Comparison of ENCODE assay signal across 1 cellular context in the genomic region with DNA sequence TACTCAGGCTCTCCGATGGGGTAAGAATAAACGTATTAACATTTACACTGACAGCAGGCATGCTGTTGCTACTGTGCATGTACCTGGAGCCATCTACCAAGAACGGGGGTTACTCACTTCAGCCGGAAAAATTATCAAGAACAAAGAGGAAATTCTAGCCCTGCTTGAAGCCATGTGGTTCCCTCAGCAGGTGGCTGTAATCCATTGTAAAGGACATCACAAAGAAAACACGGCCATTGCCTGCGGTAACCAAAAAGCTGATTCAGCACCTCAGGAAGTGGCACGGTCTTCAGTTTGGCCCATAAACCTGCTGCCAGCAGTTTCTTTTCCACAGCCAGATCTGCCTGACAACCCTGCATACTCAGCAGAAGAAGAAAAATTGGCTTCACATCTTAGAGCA.
TF ChIP-seq lines count a peak whose summit lies in the region.

No MANE protein-coding gene starts in this region.

TF ChIP-seq in GM23338, 12 proteins besides CTCF, POLR2A, EP300 and RAD21 (continued from another document):
- TF ChIP-seq, protein P1, sequence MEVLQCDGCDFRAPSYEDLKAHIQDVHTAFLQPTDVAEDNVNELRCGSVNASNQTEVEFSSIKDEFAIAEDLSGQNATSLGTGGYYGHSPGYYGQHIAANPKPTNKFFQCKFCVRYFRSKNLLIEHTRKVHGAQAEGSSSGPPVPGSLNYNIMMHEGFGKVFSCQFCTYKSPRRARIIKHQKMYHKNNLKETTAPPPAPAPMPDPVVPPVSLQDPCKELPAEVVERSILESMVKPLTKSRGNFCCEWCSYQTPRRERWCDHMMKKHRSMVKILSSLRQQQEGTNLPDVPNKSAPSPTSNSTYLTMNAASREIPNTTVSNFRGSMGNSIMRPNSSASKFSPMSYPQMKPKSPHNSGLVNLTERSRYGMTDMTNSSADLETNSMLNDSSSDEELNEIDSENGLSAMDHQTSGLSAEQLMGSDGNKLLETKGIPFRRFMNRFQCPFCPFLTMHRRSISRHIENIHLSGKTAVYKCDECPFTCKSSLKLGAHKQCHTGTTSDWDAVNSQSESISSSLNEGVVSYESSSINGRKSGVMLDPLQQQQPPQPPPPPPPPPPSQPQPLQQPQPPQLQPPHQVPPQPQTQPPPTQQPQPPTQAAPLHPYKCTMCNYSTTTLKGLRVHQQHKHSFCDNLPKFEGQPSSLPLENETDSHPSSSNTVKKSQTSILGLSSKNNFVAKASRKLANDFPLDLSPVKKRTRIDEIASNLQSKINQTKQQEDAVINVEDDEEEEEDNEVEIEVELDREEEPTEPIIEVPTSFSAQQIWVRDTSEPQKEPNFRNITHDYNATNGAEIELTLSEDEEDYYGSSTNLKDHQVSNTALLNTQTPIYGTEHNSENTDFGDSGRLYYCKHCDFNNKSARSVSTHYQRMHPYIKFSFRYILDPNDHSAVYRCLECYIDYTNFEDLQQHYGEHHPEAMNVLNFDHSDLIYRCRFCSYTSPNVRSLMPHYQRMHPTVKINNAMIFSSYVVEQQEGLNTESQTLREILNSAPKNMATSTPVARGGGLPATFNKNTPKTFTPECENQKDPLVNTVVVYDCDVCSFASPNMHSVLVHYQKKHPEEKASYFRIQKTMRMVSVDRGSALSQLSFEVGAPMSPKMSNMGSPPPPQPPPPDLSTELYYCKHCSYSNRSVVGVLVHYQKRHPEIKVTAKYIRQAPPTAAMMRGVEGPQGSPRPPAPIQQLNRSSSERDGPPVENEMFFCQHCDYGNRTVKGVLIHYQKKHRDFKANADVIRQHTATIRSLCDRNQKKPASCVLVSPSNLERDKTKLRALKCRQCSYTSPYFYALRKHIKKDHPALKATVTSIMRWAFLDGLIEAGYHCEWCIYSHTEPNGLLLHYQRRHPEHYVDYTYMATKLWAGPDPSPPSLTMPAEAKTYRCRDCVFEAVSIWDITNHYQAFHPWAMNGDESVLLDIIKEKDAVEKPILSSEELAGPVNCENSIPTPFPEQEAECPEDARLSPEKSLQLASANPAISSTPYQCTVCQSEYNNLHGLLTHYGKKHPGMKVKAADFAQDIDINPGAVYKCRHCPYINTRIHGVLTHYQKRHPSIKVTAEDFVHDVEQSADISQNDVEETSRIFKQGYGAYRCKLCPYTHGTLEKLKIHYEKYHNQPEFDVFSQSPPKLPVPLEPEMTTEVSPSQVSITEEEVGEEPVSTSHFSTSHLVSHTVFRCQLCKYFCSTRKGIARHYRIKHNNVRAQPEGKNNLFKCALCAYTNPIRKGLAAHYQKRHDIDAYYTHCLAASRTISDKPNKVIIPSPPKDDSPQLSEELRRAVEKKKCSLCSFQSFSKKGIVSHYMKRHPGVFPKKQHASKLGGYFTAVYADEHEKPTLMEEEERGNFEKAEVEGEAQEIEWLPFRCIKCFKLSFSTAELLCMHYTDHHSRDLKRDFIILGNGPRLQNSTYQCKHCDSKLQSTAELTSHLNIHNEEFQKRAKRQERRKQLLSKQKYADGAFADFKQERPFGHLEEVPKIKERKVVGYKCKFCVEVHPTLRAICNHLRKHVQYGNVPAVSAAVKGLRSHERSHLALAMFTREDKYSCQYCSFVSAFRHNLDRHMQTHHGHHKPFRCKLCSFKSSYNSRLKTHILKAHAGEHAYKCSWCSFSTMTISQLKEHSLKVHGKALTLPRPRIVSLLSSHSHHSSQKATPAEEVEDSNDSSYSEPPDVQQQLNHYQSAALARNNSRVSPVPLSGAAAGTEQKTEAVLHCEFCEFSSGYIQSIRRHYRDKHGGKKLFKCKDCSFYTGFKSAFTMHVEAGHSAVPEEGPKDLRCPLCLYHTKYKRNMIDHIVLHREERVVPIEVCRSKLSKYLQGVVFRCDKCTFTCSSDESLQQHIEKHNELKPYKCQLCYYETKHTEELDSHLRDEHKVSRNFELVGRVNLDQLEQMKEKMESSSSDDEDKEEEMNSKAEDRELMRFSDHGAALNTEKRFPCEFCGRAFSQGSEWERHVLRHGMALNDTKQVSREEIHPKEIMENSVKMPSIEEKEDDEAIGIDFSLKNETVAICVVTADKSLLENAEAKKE (CRISPR knock-in tag; IDR thresholded peaks at IDR 0.05), result no peak
- TF ChIP-seq STAT1 (IDR thresholded peaks at IDR 0.05; ENCODE audit: unreplicated experiment), result no peak
